In the genomic region with DNA sequence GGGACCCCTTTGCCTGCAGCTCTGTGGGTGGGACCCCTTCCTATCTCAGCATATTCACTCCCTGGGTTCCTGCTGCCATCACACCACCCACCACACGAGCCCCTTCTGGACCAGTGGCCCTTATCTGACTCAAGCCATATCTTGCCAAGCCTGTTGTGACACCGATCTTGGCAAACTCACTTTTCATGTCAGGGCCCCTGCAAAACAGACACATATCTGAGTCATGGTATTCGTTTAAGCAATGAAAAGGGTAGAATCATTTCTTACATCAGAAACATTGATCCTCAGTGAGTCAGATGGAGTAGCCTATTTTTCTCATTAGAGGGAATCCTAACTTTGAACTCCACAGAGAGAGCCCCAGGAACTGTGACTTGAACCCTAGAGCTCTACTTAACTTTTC, we compare ENCODE assay signal across 2 cellular contexts.
A peak's percentile ranks its signal among the peaks of the same experiment; 100 is the strongest.
TF ChIP-seq lines count a peak whose summit lies in the region.

No MANE protein-coding gene starts in this region.

TF ChIP-seq in SK-N-SH, 30 proteins besides CTCF, POLR2A, EP300 and RAD21:
- TF ChIP-seq FOSL2 (IDR thresholded peaks at IDR 0.05; ENCODE audit: borderline replicate concordance, low read depth) (peak; percentile 3; the same call in 1 of the 2 replicates), USF2 (IDR thresholded peaks at IDR 0.05; ENCODE audit: borderline replicate concordance, low read depth, low read length) (no peak)
- TF ChIP-seq, protein P1, sequence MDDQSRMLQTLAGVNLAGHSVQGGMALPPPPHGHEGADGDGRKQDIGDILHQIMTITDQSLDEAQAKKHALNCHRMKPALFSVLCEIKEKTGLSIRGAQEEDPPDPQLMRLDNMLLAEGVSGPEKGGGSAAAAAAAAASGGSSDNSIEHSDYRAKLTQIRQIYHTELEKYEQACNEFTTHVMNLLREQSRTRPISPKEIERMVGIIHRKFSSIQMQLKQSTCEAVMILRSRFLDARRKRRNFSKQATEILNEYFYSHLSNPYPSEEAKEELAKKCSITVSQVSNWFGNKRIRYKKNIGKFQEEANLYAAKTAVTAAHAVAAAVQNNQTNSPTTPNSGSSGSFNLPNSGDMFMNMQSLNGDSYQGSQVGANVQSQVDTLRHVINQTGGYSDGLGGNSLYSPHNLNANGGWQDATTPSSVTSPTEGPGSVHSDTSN (IDR thresholded peaks at IDR 0.05) = no peak

TF ChIP-seq in SK-N-SH treated with all-trans-retinoic acid at 6 μM for 48 hours, 23 proteins besides CTCF, POLR2A, EP300 and RAD21:
- TF ChIP-seq, protein P2, sequence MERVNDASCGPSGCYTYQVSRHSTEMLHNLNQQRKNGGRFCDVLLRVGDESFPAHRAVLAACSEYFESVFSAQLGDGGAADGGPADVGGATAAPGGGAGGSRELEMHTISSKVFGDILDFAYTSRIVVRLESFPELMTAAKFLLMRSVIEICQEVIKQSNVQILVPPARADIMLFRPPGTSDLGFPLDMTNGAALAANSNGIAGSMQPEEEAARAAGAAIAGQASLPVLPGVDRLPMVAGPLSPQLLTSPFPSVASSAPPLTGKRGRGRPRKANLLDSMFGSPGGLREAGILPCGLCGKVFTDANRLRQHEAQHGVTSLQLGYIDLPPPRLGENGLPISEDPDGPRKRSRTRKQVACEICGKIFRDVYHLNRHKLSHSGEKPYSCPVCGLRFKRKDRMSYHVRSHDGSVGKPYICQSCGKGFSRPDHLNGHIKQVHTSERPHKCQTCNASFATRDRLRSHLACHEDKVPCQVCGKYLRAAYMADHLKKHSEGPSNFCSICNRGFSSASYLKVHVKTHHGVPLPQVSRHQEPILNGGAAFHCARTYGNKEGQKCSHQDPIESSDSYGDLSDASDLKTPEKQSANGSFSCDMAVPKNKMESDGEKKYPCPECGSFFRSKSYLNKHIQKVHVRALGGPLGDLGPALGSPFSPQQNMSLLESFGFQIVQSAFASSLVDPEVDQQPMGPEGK (CRISPR knock-in tag; IDR thresholded peaks at IDR 0.05; ENCODE audit: borderline replicate concordance) = no peak
- TF ChIP-seq, protein P3, sequence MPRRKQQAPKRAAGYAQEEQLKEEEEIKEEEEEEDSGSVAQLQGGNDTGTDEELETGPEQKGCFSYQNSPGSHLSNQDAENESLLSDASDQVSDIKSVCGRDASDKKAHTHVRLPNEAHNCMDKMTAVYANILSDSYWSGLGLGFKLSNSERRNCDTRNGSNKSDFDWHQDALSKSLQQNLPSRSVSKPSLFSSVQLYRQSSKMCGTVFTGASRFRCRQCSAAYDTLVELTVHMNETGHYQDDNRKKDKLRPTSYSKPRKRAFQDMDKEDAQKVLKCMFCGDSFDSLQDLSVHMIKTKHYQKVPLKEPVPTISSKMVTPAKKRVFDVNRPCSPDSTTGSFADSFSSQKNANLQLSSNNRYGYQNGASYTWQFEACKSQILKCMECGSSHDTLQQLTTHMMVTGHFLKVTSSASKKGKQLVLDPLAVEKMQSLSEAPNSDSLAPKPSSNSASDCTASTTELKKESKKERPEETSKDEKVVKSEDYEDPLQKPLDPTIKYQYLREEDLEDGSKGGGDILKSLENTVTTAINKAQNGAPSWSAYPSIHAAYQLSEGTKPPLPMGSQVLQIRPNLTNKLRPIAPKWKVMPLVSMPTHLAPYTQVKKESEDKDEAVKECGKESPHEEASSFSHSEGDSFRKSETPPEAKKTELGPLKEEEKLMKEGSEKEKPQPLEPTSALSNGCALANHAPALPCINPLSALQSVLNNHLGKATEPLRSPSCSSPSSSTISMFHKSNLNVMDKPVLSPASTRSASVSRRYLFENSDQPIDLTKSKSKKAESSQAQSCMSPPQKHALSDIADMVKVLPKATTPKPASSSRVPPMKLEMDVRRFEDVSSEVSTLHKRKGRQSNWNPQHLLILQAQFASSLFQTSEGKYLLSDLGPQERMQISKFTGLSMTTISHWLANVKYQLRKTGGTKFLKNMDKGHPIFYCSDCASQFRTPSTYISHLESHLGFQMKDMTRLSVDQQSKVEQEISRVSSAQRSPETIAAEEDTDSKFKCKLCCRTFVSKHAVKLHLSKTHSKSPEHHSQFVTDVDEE (CRISPR knock-in tag; IDR thresholded peaks at IDR 0.05) = no peak
- TF ChIP-seq, protein P4, sequence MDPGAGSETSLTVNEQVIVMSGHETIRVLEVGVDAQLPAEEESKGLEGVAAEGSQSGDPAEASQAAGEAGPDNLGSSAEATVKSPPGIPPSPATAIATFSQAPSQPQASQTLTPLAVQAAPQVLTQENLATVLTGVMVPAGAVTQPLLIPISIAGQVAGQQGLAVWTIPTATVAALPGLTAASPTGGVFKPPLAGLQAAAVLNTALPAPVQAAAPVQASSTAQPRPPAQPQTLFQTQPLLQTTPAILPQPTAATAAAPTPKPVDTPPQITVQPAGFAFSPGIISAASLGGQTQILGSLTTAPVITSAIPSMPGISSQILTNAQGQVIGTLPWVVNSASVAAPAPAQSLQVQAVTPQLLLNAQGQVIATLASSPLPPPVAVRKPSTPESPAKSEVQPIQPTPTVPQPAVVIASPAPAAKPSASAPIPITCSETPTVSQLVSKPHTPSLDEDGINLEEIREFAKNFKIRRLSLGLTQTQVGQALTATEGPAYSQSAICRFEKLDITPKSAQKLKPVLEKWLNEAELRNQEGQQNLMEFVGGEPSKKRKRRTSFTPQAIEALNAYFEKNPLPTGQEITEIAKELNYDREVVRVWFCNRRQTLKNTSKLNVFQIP (CRISPR knock-in tag; IDR thresholded peaks at IDR 0.05; ENCODE audit: borderline replicate concordance, low read depth) = no peak
- no peak for TF ChIP-seq TCF4 (CRISPR knock-in tag; IDR thresholded peaks at IDR 0.05; ENCODE audit: borderline replicate concordance)
- no peak for TF ChIP-seq CSDC2 (CRISPR knock-in tag; IDR thresholded peaks at IDR 0.05)
- TF ChIP-seq TOX (CRISPR knock-in tag; IDR thresholded peaks at IDR 0.05; ENCODE audit: borderline replicate concordance) = no peak
- no peak for TF ChIP-seq RARB (CRISPR knock-in tag; IDR thresholded peaks at IDR 0.05)
- TF ChIP-seq ISL1 (CRISPR knock-in tag; IDR thresholded peaks at IDR 0.05) = no peak
- no peak for TF ChIP-seq CSRNP3 (CRISPR knock-in tag; IDR thresholded peaks at IDR 0.05)
- no peak for TF ChIP-seq GLIS3 (CRISPR knock-in tag; IDR thresholded peaks at IDR 0.05)
- no peak for TF ChIP-seq ZNF8 (CRISPR knock-in tag; IDR thresholded peaks at IDR 0.05)
- TF ChIP-seq ZFP30 (CRISPR knock-in tag; IDR thresholded peaks at IDR 0.05) = no peak
- no peak for TF ChIP-seq BACH2 (CRISPR knock-in tag; IDR thresholded peaks at IDR 0.05; ENCODE audit: borderline replicate concordance)
- TF ChIP-seq ZFP3 (CRISPR knock-in tag; IDR thresholded peaks at IDR 0.05) = no peak
- no peak for TF ChIP-seq OSR1 (CRISPR knock-in tag; IDR thresholded peaks at IDR 0.05)
- TF ChIP-seq ESRRG (CRISPR knock-in tag; IDR thresholded peaks at IDR 0.05) = no peak
